10 cellular contexts compared by ENCODE assay signal in genomic region chr15:95620934-95621579, GRCh38.
DNase-seq lines count a peak whose midpoint lies in the region; ATAC-seq and TF ChIP-seq lines count a peak whose summit lies in the region.
"Had no signal": no experiment of that assay in that cellular context is flagged by ENCODE, and none has a peak within 500 bp of the region (broad histone marks: within the 10 kb centered on the region; RNA-seq: fewer than 3 reads in every experiment).

No MANE protein-coding gene starts in this region.

- DNase-seq in SIG-M5 treated with dmso at 0.1 percent for 504 hours (lab: John Stamatoyannopoulos, UW; ENCODE audit: unreplicated experiment) (peak; percentile 76), SIG-M5 (lab: John Stamatoyannopoulos, UW) (no peak), HCEC 1CT (peak; percentile 27), neural crest cell (ENCODE audit: low read depth, low spot score) (no peak), chondrocyte (ENCODE audit: low spot score) (no peak)
- peak; percentile 35 to 46 for DNase-seq in activated T-cell treated with anti-CD3 and anti-CD28 coated beads, Interleukin-2, amount 50 U/mL, for 48 hours
- DNase-seq in stimulated activated CD4-positive, alpha-beta T cell treated with anti-CD3 and anti-CD28 coated beads, Interleukin-1b, Interleukin-23, amount 100 ng/mL, for 48 hours = no peak
- DNase-seq: 8988T, KG1 had no signal

- H3K4me3 Mint-ChIP-seq in neural crest cell = no peak overlapping the region
- H3K4me3 Mint-ChIP-seq in chondrocyte (ENCODE audit: unreplicated experiment) = no peak overlapping the region

- H3K9me3 Mint-ChIP-seq in neural crest cell (peaks cover 23% of the 10 kb centered on the region), chondrocyte (ENCODE audit: low read depth) (peaks cover 9% of the 10 kb centered on the region)

- peak overlapping the region; percentile 75 for H3K27ac Mint-ChIP-seq in neural crest cell (ENCODE audit: unreplicated experiment)
- no peak overlapping the region for H3K27ac Mint-ChIP-seq in chondrocyte (ENCODE audit: unreplicated experiment)

- peaks cover 16% of the 10 kb centered on the region for H3K4me1 Mint-ChIP-seq in neural crest cell
- peaks cover 21% of the 10 kb centered on the region for H3K4me1 Mint-ChIP-seq in chondrocyte (ENCODE audit: low read depth)

- no peaks in the 10 kb centered on the region for H3K27me3 Mint-ChIP-seq in neural crest cell (ENCODE audit: low read depth)
- H3K27me3 Mint-ChIP-seq in chondrocyte (ENCODE audit: low read depth) = no peaks in the 10 kb centered on the region

- TF ChIP-seq CTCF in neural crest cell (conservative IDR thresholded peaks at IDR 0.05) (no peak), chondrocyte (IDR thresholded peaks at IDR 0.05) (no peak)

- H3K36me3 Mint-ChIP-seq in neural crest cell (ENCODE audit: low read depth) (peaks cover 13% of the 10 kb centered on the region), chondrocyte (ENCODE audit: low read depth) (peaks cover 4% of the 10 kb centered on the region)

- no peak for ATAC-seq in GM19455 (IDR thresholded peaks at IDR 0.05; ENCODE audit: unreplicated experiment)

Comparison
In these comparisons a context has a peak if more than half of its experiments do, and no peak if none do; other contexts are left out.
1. DNase-seq: peak in SIG-M5 treated with dmso at 0.1 percent for 504 hours (single experiment), HCEC 1CT (single experiment) and activated T-cell treated with anti-CD3 and anti-CD28 coated beads, Interleukin-2, amount 50 U/mL, for 48 hours (2 of 2); none in SIG-M5 (single experiment), neural crest cell (single experiment), stimulated activated CD4-positive, alpha-beta T cell treated with anti-CD3 and anti-CD28 coated beads, Interleukin-1b, Interleukin-23, amount 100 ng/mL, for 48 hours (single experiment) and chondrocyte (single experiment).